28 cellular contexts compared by ENCODE assay signal in genomic region chr2:129402076-129402475, GRCh38.
"Had no signal": no experiment of that assay in that cellular context is flagged by ENCODE, and none has a peak within 500 bp of the region (broad histone marks: within the 10 kb centered on the region; RNA-seq: fewer than 3 reads in every experiment).

No MANE protein-coding gene starts in this region.

- H3K27ac ChIP-seq: brain microvascular endothelial cell, esophagus squamous epithelium, WERI-Rb-1 had no signal

- H3K4me3 ChIP-seq: esophagus squamous epithelium had no signal

- ATAC-seq: activated CD4-positive, CD25-positive, alpha-beta regulatory T cell treated with anti-CD3 and anti-CD28 coated beads, Interleukin-2, amount 50 U/mL, for 24 hours; activated CD8-positive, alpha-beta T cell treated with anti-CD3 and anti-CD28 coated beads for 36 hours; activated T-cell treated with anti-CD3 and anti-CD28 coated beads, Interleukin-2, amount 50 U/mL, for 4 hours; activated T-helper 17 cell treated with anti-CD3 and anti-CD28 coated beads, Interleukin-2, amount 50 U/mL, for 72 hours; effector memory CD8-positive, alpha-beta T cell; T-helper 17 cell had no signal

- DNase-seq: activated B cell treated with CpG ODN at 0.5 μM for 24 hours; activated CD4-positive, alpha-beta T cell treated with anti-CD3 and anti-CD28 coated beads for 48 hours; activated CD4-positive, alpha-beta T cell treated with anti-CD3 and anti-CD28 coated beads, Interleukin-2, amount 50 U/mL, for 1 hour; activated CD4-positive, alpha-beta T cell treated with anti-CD3 and anti-CD28 coated beads, Interleukin-2, amount 50 U/mL, for 48 hours; activated CD8-positive, alpha-beta memory T cell treated with anti-CD3 and anti-CD28 coated beads for 24 hours; activated CD8-positive, alpha-beta T cell treated with anti-CD3 and anti-CD28 coated beads for 36 hours; activated effector memory CD4-positive, alpha-beta T cell treated with Interleukin-2 at 50 U/mL for 16 hours; activated gamma-delta T cell treated with Interleukin-2 at 50 U/mL for 16 hours; activated naive CD4-positive, alpha-beta T cell treated with anti-CD3 and anti-CD28 coated beads, Interleukin-2, amount 50 U/mL, for 16 hours; activated naive CD4-positive, alpha-beta T cell treated with Interleukin-2 at 50 U/mL for 16 hours; activated T-cell treated with anti-CD3 and anti-CD28 coated beads, Interleukin-2, amount 50 U/mL, for 4 hours; amniotic stem cell; anterior cingulate cortex; brain microvascular endothelial cell; caudate nucleus; cortex of kidney; dermis blood vessel endothelial cell; effector CD4-positive, alpha-beta T cell; effector memory CD8-positive, alpha-beta T cell; erythroblast; esophagus squamous epithelium; head of caudate nucleus; T-helper 1 cell; T-helper 17 cell; T1000; WERI-Rb-1 had no signal

- H3K36me3 ChIP-seq: brain microvascular endothelial cell, esophagus squamous epithelium, WERI-Rb-1 had no signal

- H3K9me3 ChIP-seq: esophagus squamous epithelium had no signal

- H3K27me3 ChIP-seq: brain microvascular endothelial cell, esophagus squamous epithelium had no signal
